Comparison of ENCODE assay signal across 19 cellular contexts in genomic region chr5:57626703-57627102, GRCh38.
"Had no signal": no experiment of that assay in that cellular context is flagged by ENCODE, and none has a peak within 500 bp of the region (broad histone marks: within the 10 kb centered on the region; RNA-seq: fewer than 3 reads in every experiment).

No MANE protein-coding gene starts in this region.

- H3K36me3 ChIP-seq: neutrophil had no signal

- H3K9me3 ChIP-seq: body of pancreas, neutrophil had no signal

- H3K4me1 Mint-ChIP-seq: activated naive CD8-positive, alpha-beta T cell treated with anti-CD3 and anti-CD28 coated beads, Interleukin-2, amount 50 U/mL, for 24 hours; activated T-helper 17 cell treated with anti-CD3 and anti-CD28 coated beads, Interleukin-2, amount 50 U/mL, for 72 hours; central memory CD8-positive, alpha-beta T cell; natural killer cell had no signal

- H3K9me3 Mint-ChIP-seq: activated naive CD4-positive, alpha-beta T cell treated with anti-CD3 and anti-CD28 coated beads for 36 hours; activated naive CD8-positive, alpha-beta T cell treated with anti-CD3 and anti-CD28 coated beads, Interleukin-2, amount 50 U/mL, for 24 hours; activated T-helper 17 cell treated with anti-CD3 and anti-CD28 coated beads, Interleukin-2, amount 50 U/mL, for 72 hours; dendritic cell treated with granulocyte-macrophage colony-stimulating factor and Interleukin-4, amounts not matched to agents 40 ng/mL and 50 ng/mL, for 4 days; natural killer cell had no signal

- ATAC-seq: activated naive CD8-positive, alpha-beta T cell treated with anti-CD3 and anti-CD28 coated beads, Interleukin-2, amount 50 U/mL, for 24 hours; activated T-helper 17 cell treated with anti-CD3 and anti-CD28 coated beads, Interleukin-2, amount 50 U/mL, for 72 hours; body of pancreas; left ventricle myocardium superior; natural killer cell had no signal

- H3K27ac Mint-ChIP-seq: activated naive CD4-positive, alpha-beta T cell treated with anti-CD3 and anti-CD28 coated beads for 36 hours; activated naive CD8-positive, alpha-beta T cell treated with anti-CD3 and anti-CD28 coated beads, Interleukin-2, amount 50 U/mL, for 24 hours; activated T-helper 17 cell treated with anti-CD3 and anti-CD28 coated beads, Interleukin-2, amount 50 U/mL, for 72 hours; dendritic cell treated with granulocyte-macrophage colony-stimulating factor and Interleukin-4, amounts not matched to agents 40 ng/mL and 50 ng/mL, for 4 days; natural killer cell had no signal

- H3K27me3 Mint-ChIP-seq: activated naive CD8-positive, alpha-beta T cell treated with anti-CD3 and anti-CD28 coated beads, Interleukin-2, amount 50 U/mL, for 24 hours; central memory CD8-positive, alpha-beta T cell; dendritic cell treated with granulocyte-macrophage colony-stimulating factor and Interleukin-4, amounts not matched to agents 40 ng/mL and 50 ng/mL, for 4 days had no signal

- H3K4me3 Mint-ChIP-seq: activated naive CD4-positive, alpha-beta T cell treated with anti-CD3 and anti-CD28 coated beads for 36 hours; activated naive CD8-positive, alpha-beta T cell treated with anti-CD3 and anti-CD28 coated beads, Interleukin-2, amount 50 U/mL, for 24 hours; activated T-helper 17 cell treated with anti-CD3 and anti-CD28 coated beads, Interleukin-2, amount 50 U/mL, for 72 hours; central memory CD8-positive, alpha-beta T cell; dendritic cell treated with granulocyte-macrophage colony-stimulating factor and Interleukin-4, amounts not matched to agents 40 ng/mL and 50 ng/mL, for 4 days; natural killer cell had no signal

- H3K36me3 Mint-ChIP-seq: natural killer cell had no signal

- H3K27ac ChIP-seq: body of pancreas, neutrophil, skin epidermis had no signal

- DNase-seq: activated CD4-positive, alpha-beta T cell treated with anti-CD3 and anti-CD28 coated beads for 1 hour; activated CD4-positive, alpha-beta T cell treated with anti-CD3 and anti-CD28 coated beads, Interleukin-2, amount 50 U/mL, for 48 hours; activated naive CD4-positive, alpha-beta T cell treated with anti-CD3 and anti-CD28 coated beads for 36 hours; activated naive CD8-positive, alpha-beta T cell treated with anti-CD3 and anti-CD28 coated beads, Interleukin-2, amount 50 U/mL, for 24 hours; body of pancreas; effector memory CD4-positive, alpha-beta T cell; hypothalamus; left ventricle myocardium superior; mesenchymal stem cell; natural killer cell; stimulated activated CD4-positive, alpha-beta T cell treated with anti-CD3 and anti-CD28 coated beads, Interleukin-4, amount 100 ng/mL, for 4 hours; stimulated activated CD8-positive, alpha-beta memory T cell treated with anti-CD3 and anti-CD28 coated beads, Interleukin-4, amount 100 ng/mL, for 48 hours; stimulated activated naive CD4-positive, alpha-beta T cell treated with Interleukin-2 at 50 U/mL for 16 hours; trophoblast cell had no signal

- H3K27me3 ChIP-seq: body of pancreas, neutrophil had no signal

- H3K4me3 ChIP-seq: body of pancreas, skin epidermis had no signal
